Comparison of ENCODE assay signal across 16 cellular contexts in genomic region chr18:48996041-48996440, GRCh38. TPM values are rescaled to one million over a fixed set of nuclear protein-coding genes. Genes with fewer than 3 reads are reported as not detected.
A peak's percentile ranks its signal among the peaks of the same experiment; 100 is the strongest.
DNase-seq lines count a peak whose midpoint lies in the region; ATAC-seq and TF ChIP-seq lines count a peak whose summit lies in the region.
"Had no signal": no experiment of that assay in that cellular context is flagged by ENCODE, and none has a peak within 500 bp of the region (broad histone marks: within the 10 kb centered on the region; RNA-seq: fewer than 3 reads in every experiment).

No MANE protein-coding gene starts in this region.

- intact Hi-C loops in Right ventricle myocardium inferior (cut with DNase I) (no loop called here), Right ventricle myocardium superior (cut with DNase I) (no loop called here), lower lobe of right lung (cut with DNase I) (no loop called here), testis (cut with DNase I; ENCODE audit: low total_unique reads) (no loop called here)

- no peak for TF ChIP-seq POLR2A in testis (IDR thresholded peaks at IDR 0.05)

- H3K4me3 Mint-ChIP-seq in activated naive CD8-positive, alpha-beta T cell treated with anti-CD3 and anti-CD28 coated beads, Interleukin-2, amount 50 U/mL, for 24 hours: no peak overlapping the region
- H3K4me3 Mint-ChIP-seq: CD14-positive monocyte had no signal

- H3K9me3 ChIP-seq in SJSA1 (replicated peaks): no peaks in the 10 kb centered on the region
- no peaks in the 10 kb centered on the region for H3K9me3 ChIP-seq in lower lobe of right lung
- H3K9me3 ChIP-seq in testis: no peaks in the 10 kb centered on the region
- H3K9me3 ChIP-seq: Peyer's patch had no signal

- WGBS in testis, 2 donors: 95 to 99% methylated on average over 4 of the region's 4 CpGs

- ATAC-seq in Right ventricle myocardium inferior: no peak
- no peak for ATAC-seq in Right ventricle myocardium superior (ENCODE audit: poor library complexity)
- no peak for ATAC-seq in lower lobe of right lung
- ATAC-seq in activated naive CD8-positive, alpha-beta T cell treated with anti-CD3 and anti-CD28 coated beads, Interleukin-2, amount 50 U/mL, for 24 hours: no peak

- H3K4me1 ChIP-seq in SJSA1 (replicated peaks): peaks cover 97% of the 10 kb centered on the region
- H3K4me1 ChIP-seq in lower lobe of right lung: peaks cover 49% of the 10 kb centered on the region
- no peaks in the 10 kb centered on the region for H3K4me1 ChIP-seq in testis

- H3K36me3 Mint-ChIP-seq in activated naive CD8-positive, alpha-beta T cell treated with anti-CD3 and anti-CD28 coated beads, Interleukin-2, amount 50 U/mL, for 24 hours (ENCODE audit: low read depth): no peaks in the 10 kb centered on the region

- peaks cover 2% of the 10 kb centered on the region for H3K27me3 Mint-ChIP-seq in activated naive CD8-positive, alpha-beta T cell treated with anti-CD3 and anti-CD28 coated beads, Interleukin-2, amount 50 U/mL, for 24 hours

- H3K36me3 ChIP-seq in SJSA1: no peaks in the 10 kb centered on the region
- H3K36me3 ChIP-seq in lower lobe of right lung: no peaks in the 10 kb centered on the region
- no peaks in the 10 kb centered on the region for H3K36me3 ChIP-seq in testis (ENCODE audit: low read depth, missing control alignments)
- H3K36me3 ChIP-seq: Peyer's patch had no signal

- TF ChIP-seq CTCF in lower lobe of right lung (IDR thresholded peaks at IDR 0.05) (no peak), testis (IDR thresholded peaks at IDR 0.05) (no peak)

- peaks cover 16% of the 10 kb centered on the region for H3K4me1 Mint-ChIP-seq in activated naive CD8-positive, alpha-beta T cell treated with anti-CD3 and anti-CD28 coated beads, Interleukin-2, amount 50 U/mL, for 24 hours

- H3K27me3 ChIP-seq in SJSA1 (replicated peaks): no peaks in the 10 kb centered on the region
- no peaks in the 10 kb centered on the region for H3K27me3 ChIP-seq in lower lobe of right lung (ENCODE audit: low read depth)
- no peaks in the 10 kb centered on the region for H3K27me3 ChIP-seq in testis
- H3K27me3 ChIP-seq: Peyer's patch had no signal

- H3K9me3 Mint-ChIP-seq in activated naive CD8-positive, alpha-beta T cell treated with anti-CD3 and anti-CD28 coated beads, Interleukin-2, amount 50 U/mL, for 24 hours: no peaks in the 10 kb centered on the region

- no peak overlapping the region for H3K27ac Mint-ChIP-seq in activated naive CD8-positive, alpha-beta T cell treated with anti-CD3 and anti-CD28 coated beads, Interleukin-2, amount 50 U/mL, for 24 hours

- H3K4me3 ChIP-seq in SJSA1 (no peak overlapping the region), lower lobe of right lung (no peak overlapping the region), testis (no peak overlapping the region)
- H3K4me3 ChIP-seq: Peyer's patch had no signal

- DNase-seq in Right ventricle myocardium inferior (ENCODE audit: missing footprints): peak; percentile 26
- DNase-seq in Right ventricle myocardium superior: no peak
- DNase-seq in SJSA1 (ENCODE audit: low read depth in 1 of 2, low spot score in 2 of 2): no peak
- DNase-seq in lower lobe of right lung: no peak
- DNase-seq in activated naive CD8-positive, alpha-beta T cell treated with anti-CD3 and anti-CD28 coated beads, Interleukin-2, amount 50 U/mL, for 24 hours: no peak
- DNase-seq in anterior cingulate cortex (lab: John Stamatoyannopoulos, UW): no peak
- no peak for DNase-seq in testis
- no peak for DNase-seq in T1000 (lab: John Stamatoyannopoulos, UW)
- DNase-seq: GF-D8, KBM-7, NCI-H1092, NCI-H1694, NCI-H2107, NCI-H446, Peyer's patch had no signal

- peak overlapping the region; percentile 100 for H3K27ac ChIP-seq in SJSA1
- peak overlapping the region; percentile 4 for H3K27ac ChIP-seq in lower lobe of right lung
- no peak overlapping the region for H3K27ac ChIP-seq in testis

RNA-seq across cellular contexts. Expression of gene SMAD7, which starts 45.3 kb away (rescaled TPM):
- total RNA-seq in Right ventricle myocardium inferior: 12.0 TPM
- total RNA-seq in Right ventricle myocardium superior: 14.0 TPM
- total RNA-seq in SJSA1 (2014; rRNA removed; shearing (Covaris generic)): 52.2 and 64.5 TPM in 2 replicates
- 63.4 TPM for total RNA-seq in lower lobe of right lung
- total RNA-seq in testis: 10 to 100 TPM in 1 of 2 donors, 1 to 10 TPM in 1; 9.8 to 14.6 TPM
- 7.5 TPM for polyA plus RNA-seq in testis (ENCODE audit: insufficient read depth, low read depth, low replicate concordance)

Comparison
In these comparisons a context has a peak if more than half of its experiments do, and no peak if none do; other contexts are left out.
1. H3K27ac ChIP-seq: peak in SJSA1 (single experiment) and lower lobe of right lung (single experiment); none in testis (0 of 2).